19 cellular contexts compared by ENCODE assay signal in genomic region chr3:11619946-11620652, GRCh38. TPM values are rescaled to one million over a fixed set of nuclear protein-coding genes. Genes with fewer than 3 reads are reported as not detected.
DNase-seq lines count a peak whose midpoint lies in the region; ATAC-seq and TF ChIP-seq lines count a peak whose summit lies in the region.
"Had no signal": no experiment of that assay in that cellular context is flagged by ENCODE, and none has a peak within 500 bp of the region (broad histone marks: within the 10 kb centered on the region; RNA-seq: fewer than 3 reads in every experiment).

No MANE protein-coding gene starts in this region.

- H3K27ac ChIP-seq in PC-3 (ENCODE audit: low read length) = no peak overlapping the region
- H3K27ac ChIP-seq: dorsolateral prefrontal cortex, KMS-11, lower lobe of right lung, ovary had no signal

- no peaks in the 10 kb centered on the region for H3K9me3 ChIP-seq in PC-3 (ENCODE audit: low read length)
- H3K9me3 ChIP-seq: HAP-1, lower lobe of right lung, ovary had no signal

- H3K4me1 Mint-ChIP-seq in natural killer cell (peaks cover 89 to 91% of the 10 kb centered on the region in 2 donors), memory B cell (peaks cover 43% of the 10 kb centered on the region), type B pancreatic cell (ENCODE audit: unreplicated experiment) (peaks cover 81% of the 10 kb centered on the region)
- H3K4me1 Mint-ChIP-seq in natural killer cell treated with Interleukin-12 subunit alpha and Interleukin-12 subunit beta and Interleukin-15 and Interleukin-18, amount 100 ng/mL, for 72 hours (ENCODE audit: low read depth in 2 of 2) = peaks cover 59 to 66% of the 10 kb centered on the region in 2 donors
- peaks cover 61% of the 10 kb centered on the region for H3K4me1 Mint-ChIP-seq in activated CD8-positive, alpha-beta T cell treated with anti-CD3 and anti-CD28 coated beads, Interleukin-2, amount 10 ng/mL, durations not matched to agents 7 days and 5 days (ENCODE audit: low read depth)

- TF ChIP-seq CTCF in natural killer cell (IDR thresholded peaks at IDR 0.05) (no peak), type B pancreatic cell (conservative IDR thresholded peaks at IDR 0.05) (no peak), PC-3 (conservative IDR thresholded peaks at IDR 0.05; ENCODE audit: low read depth, low read length) (no peak)

- H3K4me3 Mint-ChIP-seq in natural killer cell (no peak overlapping the region), memory B cell (no peak overlapping the region), type B pancreatic cell (peak overlapping the region; percentile 46)
- H3K4me3 Mint-ChIP-seq in natural killer cell treated with Interleukin-12 subunit alpha and Interleukin-12 subunit beta and Interleukin-15 and Interleukin-18, amount 100 ng/mL, for 72 hours = no peak overlapping the region
- no peak overlapping the region for H3K4me3 Mint-ChIP-seq in activated CD8-positive, alpha-beta T cell treated with anti-CD3 and anti-CD28 coated beads, Interleukin-2, amount 10 ng/mL, durations not matched to agents 7 days and 5 days
- H3K4me3 Mint-ChIP-seq: activated T-cell treated with anti-CD3 and anti-CD28 coated beads, Interleukin-2, amount 50 U/mL, for 72 hours; T-helper 1 cell treated with Interleukin-12 subunit alpha and Interleukin-12 subunit beta and Interleukin-4 antibody, amounts not matched to agents 30 μg/mL and 1 μg/mL, for 36 hours had no signal

- H3K9me2 ChIP-seq in PC-3 (replicated peaks; ENCODE audit: low read length) = no peaks in the 10 kb centered on the region

- no peaks in the 10 kb centered on the region for H3K27me3 ChIP-seq in PC-3 (ENCODE audit: low read length)
- H3K27me3 ChIP-seq: dorsolateral prefrontal cortex, ovary had no signal

- H3F3A ChIP-seq in PC-3 (ENCODE audit: low read length, unreplicated experiment) = no peaks in the 10 kb centered on the region

- no peaks in the 10 kb centered on the region for H3K4me1 ChIP-seq in PC-3 (ENCODE audit: insufficient read depth, low read length)

- H3K4me3 ChIP-seq in PC-3 (ENCODE audit: low read length) = no peak overlapping the region
- H3K4me3 ChIP-seq: dorsolateral prefrontal cortex, HAP-1, lower lobe of right lung, ovary had no signal

- no peak overlapping the region for H2AFZ ChIP-seq in PC-3 (ENCODE audit: low read length)

- intact Hi-C loops in natural killer cell (cut with micrococcal nuclease) = no loop called here
- intact Hi-C loops in PC-3 (cut with micrococcal nuclease) = no loop called here

- CTCF ChIA-PET in activated CD8-positive, alpha-beta T cell treated with anti-CD3 and anti-CD28 coated beads, Interleukin-2, amount 10 ng/mL, durations not matched to agents 7 days and 5 days (lab: Charles Lee) = interaction anchor here (1.5 kb wide), 1 partner anchor 31 kb away, joined by 3 read pairs; no protein-coding TSS in a partner anchor
- CTCF ChIA-PET in PC-3 (lab: Charles Lee) = no interaction called here

- ATAC-seq in natural killer cell (no peak), memory B cell (ENCODE audit: low read depth) (peak; percentile 19), PC-3 (no peak), GM19397 (IDR thresholded peaks at IDR 0.05; ENCODE audit: unreplicated experiment) (no peak)
- ATAC-seq in natural killer cell treated with Interleukin-12 subunit alpha and Interleukin-12 subunit beta and Interleukin-15 and Interleukin-18, amount 100 ng/mL, for 72 hours = no peak
- no peak for ATAC-seq in activated CD8-positive, alpha-beta T cell treated with anti-CD3 and anti-CD28 coated beads, Interleukin-2, amount 10 ng/mL, durations not matched to agents 7 days and 5 days
- ATAC-seq: activated T-cell treated with anti-CD3 and anti-CD28 coated beads, Interleukin-2, amount 50 U/mL, for 72 hours had no signal

- H3K9me3 Mint-ChIP-seq in natural killer cell (no peaks in the 10 kb centered on the region), memory B cell (no peaks in the 10 kb centered on the region), type B pancreatic cell (no peaks in the 10 kb centered on the region)
- H3K9me3 Mint-ChIP-seq in natural killer cell treated with Interleukin-12 subunit alpha and Interleukin-12 subunit beta and Interleukin-15 and Interleukin-18, amount 100 ng/mL, for 72 hours = no peaks in the 10 kb centered on the region
- H3K9me3 Mint-ChIP-seq in activated CD8-positive, alpha-beta T cell treated with anti-CD3 and anti-CD28 coated beads, Interleukin-2, amount 10 ng/mL, durations not matched to agents 7 days and 5 days (ENCODE audit: insufficient read depth) = no peaks in the 10 kb centered on the region
- H3K9me3 Mint-ChIP-seq: activated T-cell treated with anti-CD3 and anti-CD28 coated beads, Interleukin-2, amount 50 U/mL, for 72 hours had no signal

- no peaks in the 10 kb centered on the region for H3K36me3 ChIP-seq in PC-3 (ENCODE audit: low read depth, low read length)
- H3K36me3 ChIP-seq: HAP-1, lower lobe of right lung, ovary had no signal

- POLR2A ChIA-PET in activated CD8-positive, alpha-beta T cell treated with anti-CD3 and anti-CD28 coated beads, Interleukin-2, amount 10 ng/mL, durations not matched to agents 7 days and 5 days (lab: Charles Lee) = interaction anchor here (1.3 kb wide), 1 partner anchor 23 kb away, joined by 5 read pairs; the partner anchor contains the start of gene VGLL4
- POLR2A ChIA-PET in PC-3 (lab: Charles Lee; ENCODE audit: unreplicated experiment) = no interaction called here

- H3K27me3 Mint-ChIP-seq in natural killer cell (ENCODE audit: low read depth in 2 of 2) (no peaks in the 10 kb centered on the region), memory B cell (no peaks in the 10 kb centered on the region), type B pancreatic cell (no peaks in the 10 kb centered on the region)
- H3K27me3 Mint-ChIP-seq in natural killer cell treated with Interleukin-12 subunit alpha and Interleukin-12 subunit beta and Interleukin-15 and Interleukin-18, amount 100 ng/mL, for 72 hours = no peaks in the 10 kb centered on the region
- H3K27me3 Mint-ChIP-seq in activated CD8-positive, alpha-beta T cell treated with anti-CD3 and anti-CD28 coated beads, Interleukin-2, amount 10 ng/mL, durations not matched to agents 7 days and 5 days (ENCODE audit: low read depth) = no peaks in the 10 kb centered on the region

- H3K4me2 ChIP-seq in PC-3 (ENCODE audit: low read length) = no peak overlapping the region
- H3K4me2 ChIP-seq: KMS-11 had no signal

- H3K36me3 Mint-ChIP-seq in natural killer cell (no peaks in the 10 kb centered on the region), memory B cell (no peaks in the 10 kb centered on the region), type B pancreatic cell (peaks cover 26% of the 10 kb centered on the region)
- peaks cover 9% of the 10 kb centered on the region for H3K36me3 Mint-ChIP-seq in natural killer cell treated with Interleukin-12 subunit alpha and Interleukin-12 subunit beta and Interleukin-15 and Interleukin-18, amount 100 ng/mL, for 72 hours
- H3K36me3 Mint-ChIP-seq in activated CD8-positive, alpha-beta T cell treated with anti-CD3 and anti-CD28 coated beads, Interleukin-2, amount 10 ng/mL, durations not matched to agents 7 days and 5 days (ENCODE audit: low read depth) = peaks cover 27% of the 10 kb centered on the region

- no peak overlapping the region for H3K9ac ChIP-seq in PC-3 (ENCODE audit: low read length)
- H3K9ac ChIP-seq: KMS-11 had no signal

- H3K27ac Mint-ChIP-seq in natural killer cell (peak overlapping the region; percentile 47 to 70), memory B cell (peak overlapping the region; percentile 26), type B pancreatic cell (peak overlapping the region; percentile 77)
- H3K27ac Mint-ChIP-seq in natural killer cell treated with Interleukin-12 subunit alpha and Interleukin-12 subunit beta and Interleukin-15 and Interleukin-18, amount 100 ng/mL, for 72 hours = peak overlapping the region in 1 of 2 donors; percentile 52
- H3K27ac Mint-ChIP-seq in activated CD8-positive, alpha-beta T cell treated with anti-CD3 and anti-CD28 coated beads, Interleukin-2, amount 10 ng/mL, durations not matched to agents 7 days and 5 days = peak overlapping the region; percentile 4
- H3K27ac Mint-ChIP-seq: activated T-cell treated with anti-CD3 and anti-CD28 coated beads, Interleukin-2, amount 50 U/mL, for 72 hours; T-helper 1 cell treated with Interleukin-12 subunit alpha and Interleukin-12 subunit beta and Interleukin-4 antibody, amounts not matched to agents 30 μg/mL and 1 μg/mL, for 36 hours had no signal

- no TSS peak for BruUV-seq in PC-3 (replicated peaks; lab: Mats Ljungman, UMichigan)

- peaks cover 48% of the 10 kb centered on the region for H4K20me1 ChIP-seq in PC-3 (ENCODE audit: low read length)

- H3K79me2 ChIP-seq in PC-3 (ENCODE audit: low read length) = peaks cover 99% of the 10 kb centered on the region

- DNase-seq in natural killer cell (no peak), memory B cell (ENCODE audit: low spot score in 2 of 2) (no peak), type B pancreatic cell (ENCODE audit: extremely low spot score, unreplicated experiment) (no peak), PC-3 (no peak)
- DNase-seq in natural killer cell treated with Interleukin-12 subunit alpha and Interleukin-12 subunit beta and Interleukin-15 and Interleukin-18, amount 100 ng/mL, for 72 hours (ENCODE audit: low spot score) = no peak
- no peak for DNase-seq in activated CD8-positive, alpha-beta T cell treated with anti-CD3 and anti-CD28 coated beads, Interleukin-2, amount 10 ng/mL, durations not matched to agents 7 days and 5 days
- DNase-seq in activated T-cell treated with anti-CD3 and anti-CD28 coated beads, Interleukin-2, amount 50 U/mL, for 1 hour = no peak
- DNase-seq: ACHN; activated T-cell treated with anti-CD3 and anti-CD28 coated beads, Interleukin-2, amount 50 U/mL, for 72 hours; anterior cingulate cortex; dorsolateral prefrontal cortex; lower lobe of right lung; NCI-H1694; NCI-H748 treated with DMSO at 0.1 percent for 48 hours; ovary had no signal

RNA-seq across cellular contexts. Expression of gene VGLL4, which starts 23.6 kb away (rescaled TPM):
- total RNA-seq in natural killer cell (10 to 100 TPM; 29.5 to 42.8 (median 34.6) TPM), type B pancreatic cell (ENCODE audit: low replicate concordance) (78.5 and 111 TPM in 2 replicates), PC-3 (2014; rRNA removed) (40.5 and 46.3 TPM in 2 replicates)
- total RNA-seq in natural killer cell treated with Interleukin-12 subunit alpha and Interleukin-12 subunit beta and Interleukin-15 and Interleukin-18, amount 100 ng/mL, for 72 hours = 10 to 100 TPM; 50.4 to 52.9 TPM
- total RNA-seq in activated CD8-positive, alpha-beta T cell treated with anti-CD3 and anti-CD28 coated beads, Interleukin-2, amount 10 ng/mL, durations not matched to agents 7 days and 5 days = 10 to 100 TPM; 37.1 TPM
